ENCODE assay signal across 20 cellular contexts in the genomic region with DNA sequence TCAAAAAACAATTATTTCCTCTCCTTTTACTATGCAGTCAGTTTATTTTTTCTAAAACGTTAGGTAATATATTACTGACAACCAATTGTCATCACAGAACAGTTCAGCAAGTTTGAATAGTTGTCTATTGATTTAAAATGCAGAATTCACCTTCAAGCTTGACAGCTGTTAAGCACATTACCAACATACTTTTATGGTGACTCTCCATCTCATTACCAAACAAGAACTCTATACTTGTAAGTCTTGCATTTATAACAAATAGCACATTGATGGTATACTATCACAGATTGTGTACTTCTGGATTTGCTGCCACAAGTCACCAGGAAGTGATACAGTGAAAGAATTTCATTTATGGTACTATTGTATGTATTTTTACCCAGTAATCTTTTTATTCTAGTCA.
DNase-seq lines count a peak whose midpoint lies in the region; ATAC-seq and TF ChIP-seq lines count a peak whose summit lies in the region.
"Had no signal": no experiment of that assay in that cellular context is flagged by ENCODE, and none has a peak within 500 bp of the region (broad histone marks: within the 10 kb centered on the region; RNA-seq: fewer than 3 reads in every experiment).

No MANE protein-coding gene starts in this region.

- H3K36me3 ChIP-seq in mammary epithelial cell (ENCODE audit: insufficient read depth, low read length): no peaks in the 10 kb centered on the region
- no peaks in the 10 kb centered on the region for H3K36me3 ChIP-seq in breast epithelium
- no peaks in the 10 kb centered on the region for H3K36me3 ChIP-seq in smooth muscle cell (ENCODE audit: low read depth)
- H3K36me3 ChIP-seq in SJCRH30: no peaks in the 10 kb centered on the region
- no peaks in the 10 kb centered on the region for H3K36me3 ChIP-seq in lower lobe of right lung
- H3K36me3 ChIP-seq: upper lobe of right lung had no signal

- no peak overlapping the region for H2AFZ ChIP-seq in mammary epithelial cell (ENCODE audit: low read depth, low read length)
- H2AFZ ChIP-seq in smooth muscle cell (ENCODE audit: low read depth): no peak overlapping the region
- H2AFZ ChIP-seq: GM23338 had no signal

- in situ Hi-C loops in mammary epithelial cell (cut with MboI; ENCODE audit: low sequenced_read_pairs in 2 of 2): no loop called here

- H4K20me1 ChIP-seq in mammary epithelial cell (ENCODE audit: insufficient read depth, low read length) (no peaks in the 10 kb centered on the region), smooth muscle cell (ENCODE audit: low read depth) (no peaks in the 10 kb centered on the region)

- no TSS peak for BruUV-seq in mammary epithelial cell (replicated peaks; lab: Mats Ljungman, UMichigan)

- 29% methylated on average over 1 of the region's 1 CpG for WGBS in mammary epithelial cell (ENCODE audit: low coverage, missing lambda C conversion rate)
- 42% methylated on average over 1 of the region's 1 CpG for WGBS in smooth muscle cell (ENCODE audit: low lambda C conversion rate)

- DNase-seq in mammary epithelial cell: peak; percentile 41
- DNase-seq in breast epithelium (ENCODE audit: low spot score in 2 of 2): no peak
- peak; percentile 49 for DNase-seq in fibroblast of mammary gland (ENCODE audit: low read depth)
- DNase-seq in smooth muscle cell (lab: John Stamatoyannopoulos, UW; ENCODE audit: unreplicated experiment): no peak
- no peak for DNase-seq in stimulated activated effector memory CD8-positive, alpha-beta T cell treated with anti-CD3 and anti-CD28 coated beads, Interleukin-12 subunit alpha, Interleukin-12 subunit beta, amount 100 ng/mL, for 72 hours (ENCODE audit: low spot score in 2 of 2)
- no peak for DNase-seq in SJCRH30
- no peak for DNase-seq in lower lobe of right lung
- DNase-seq: activated CD4-positive, alpha-beta T cell treated with anti-CD3 and anti-CD28 coated beads for 1 hour; activated naive CD4-positive, alpha-beta T cell treated with anti-CD3 and anti-CD28 coated beads, Interleukin-2, amount 10 ng/mL, durations not matched to agents 7 days and 5 days; anterior cingulate cortex; DMS79 treated with DMSO at 0.1 percent for 48 hours; erythroblast; mesendoderm; NCI-H1105; NCI-H2081 treated with DMSO at 0.1 percent for 48 hours; NCI-H510A treated with DMSO at 0.1 percent for 48 hours; RPMI8226; upper lobe of right lung had no signal

- H3K27me3 ChIP-seq in mammary epithelial cell (ENCODE audit: insufficient read depth, low read length): no peaks in the 10 kb centered on the region
- no peaks in the 10 kb centered on the region for H3K27me3 ChIP-seq in breast epithelium
- H3K27me3 ChIP-seq in smooth muscle cell (ENCODE audit: low read depth): no peaks in the 10 kb centered on the region
- H3K27me3 ChIP-seq in SJCRH30: no peaks in the 10 kb centered on the region
- H3K27me3 ChIP-seq in lower lobe of right lung (ENCODE audit: low read depth): no peaks in the 10 kb centered on the region
- H3K27me3 ChIP-seq: upper lobe of right lung had no signal

- no peak overlapping the region for H3K27ac Mint-ChIP-seq in stimulated activated effector memory CD8-positive, alpha-beta T cell treated with anti-CD3 and anti-CD28 coated beads, Interleukin-12 subunit alpha, Interleukin-12 subunit beta, amount 100 ng/mL, for 72 hours
- H3K27ac Mint-ChIP-seq: activated naive CD4-positive, alpha-beta T cell treated with anti-CD3 and anti-CD28 coated beads, Interleukin-2, amount 10 ng/mL, durations not matched to agents 7 days and 5 days; GM23338 had no signal

- H3K4me1 ChIP-seq in mammary epithelial cell (ENCODE audit: insufficient read depth, low read length): peaks cover 49% of the 10 kb centered on the region
- no peaks in the 10 kb centered on the region for H3K4me1 ChIP-seq in breast epithelium
- peaks cover 6% of the 10 kb centered on the region for H3K4me1 ChIP-seq in smooth muscle cell (ENCODE audit: low read depth)
- H3K4me1 ChIP-seq in SJCRH30: peaks cover 45% of the 10 kb centered on the region
- peaks cover 13% of the 10 kb centered on the region for H3K4me1 ChIP-seq in lower lobe of right lung

- ATAC-seq in SK-N-SH treated with all-trans-retinoic acid at 6 μM for 48 hours (peak; percentile 10; the same call in 1 of the 3 replicates), lower lobe of right lung (no peak)
- no peak for ATAC-seq in stimulated activated effector memory CD8-positive, alpha-beta T cell treated with anti-CD3 and anti-CD28 coated beads, Interleukin-12 subunit alpha, Interleukin-12 subunit beta, amount 100 ng/mL, for 72 hours
- ATAC-seq: GM23338, upper lobe of right lung had no signal

- H3K79me2 ChIP-seq in mammary epithelial cell (ENCODE audit: insufficient read depth, low read length): no peaks in the 10 kb centered on the region
- no peaks in the 10 kb centered on the region for H3K79me2 ChIP-seq in smooth muscle cell (ENCODE audit: low read depth)

- no peak overlapping the region for H3K27ac ChIP-seq in mammary epithelial cell (ENCODE audit: insufficient read depth, low read depth, low read length)
- H3K27ac ChIP-seq in breast epithelium: no peak overlapping the region
- peak overlapping the region; percentile 0 for H3K27ac ChIP-seq in smooth muscle cell (ENCODE audit: low read depth)
- H3K27ac ChIP-seq in SJCRH30: no peak overlapping the region
- H3K27ac ChIP-seq in lower lobe of right lung: no peak overlapping the region
- H3K27ac ChIP-seq: upper lobe of right lung had no signal

- no peaks in the 10 kb centered on the region for H3K9me3 ChIP-seq in mammary epithelial cell (replicated peaks; ENCODE audit: insufficient read depth, low read length)
- H3K9me3 ChIP-seq in breast epithelium: no peaks in the 10 kb centered on the region
- no peaks in the 10 kb centered on the region for H3K9me3 ChIP-seq in smooth muscle cell (replicated peaks; ENCODE audit: low read depth)
- no peaks in the 10 kb centered on the region for H3K9me3 ChIP-seq in SJCRH30 (replicated peaks)
- H3K9me3 ChIP-seq in lower lobe of right lung: no peaks in the 10 kb centered on the region
- H3K9me3 ChIP-seq: upper lobe of right lung had no signal

- dilution Hi-C loops in mammary epithelial cell (cut with HindIII; ENCODE audit: low sequenced_read_pairs): no loop called here

- H3K4me2 ChIP-seq in mammary epithelial cell (ENCODE audit: insufficient read depth, low read depth, low read length) (peak overlapping the region; percentile 7), smooth muscle cell (no peak overlapping the region)
- H3K4me2 ChIP-seq: GM23338 had no signal

- H3K4me3 ChIP-seq in mammary epithelial cell (replicated peaks in 1 of 3; ENCODE audit: insufficient read depth in 1 of 3, low read depth in 2 of 3, low read length in 3 of 3): no peak overlapping the region
- H3K4me3 ChIP-seq in breast epithelium: no peak overlapping the region
- no peak overlapping the region for H3K4me3 ChIP-seq in fibroblast of mammary gland (ENCODE audit: control insufficient read depth, low read depth, low read length)
- H3K4me3 ChIP-seq in smooth muscle cell: no peak overlapping the region
- no peak overlapping the region for H3K4me3 ChIP-seq in SJCRH30
- no peak overlapping the region for H3K4me3 ChIP-seq in lower lobe of right lung
- H3K4me3 ChIP-seq: GM23338, upper lobe of right lung had no signal

- TF ChIP-seq POLR2A in breast epithelium (IDR thresholded peaks at IDR 0.05): no peak

- CTCF ChIA-PET in mammary epithelial cell (lab: Charles Lee; ENCODE audit: low non-redundant PET): no interaction called here

- H3K9ac ChIP-seq in mammary epithelial cell (ENCODE audit: insufficient read depth, low read length) (no peak overlapping the region), smooth muscle cell (ENCODE audit: low read depth) (no peak overlapping the region)

- peaks cover 43% of the 10 kb centered on the region for H3K4me1 Mint-ChIP-seq in stimulated activated effector memory CD8-positive, alpha-beta T cell treated with anti-CD3 and anti-CD28 coated beads, Interleukin-12 subunit alpha, Interleukin-12 subunit beta, amount 100 ng/mL, for 72 hours

- no peaks in the 10 kb centered on the region for H3F3A ChIP-seq in smooth muscle cell (ENCODE audit: low read depth)

- intact Hi-C loops in mammary epithelial cell (cut with micrococcal nuclease) (no loop called here), breast epithelium (cut with DNase I; ENCODE audit: low total_unique reads) (no loop called here), lower lobe of right lung (cut with DNase I) (no loop called here)

- no peaks in the 10 kb centered on the region for H3K9me3 Mint-ChIP-seq in stimulated activated effector memory CD8-positive, alpha-beta T cell treated with anti-CD3 and anti-CD28 coated beads, Interleukin-12 subunit alpha, Interleukin-12 subunit beta, amount 100 ng/mL, for 72 hours
- H3K9me3 Mint-ChIP-seq: activated naive CD4-positive, alpha-beta T cell treated with anti-CD3 and anti-CD28 coated beads, Interleukin-2, amount 10 ng/mL, durations not matched to agents 7 days and 5 days; GM23338 had no signal

- H3K4me3 Mint-ChIP-seq in stimulated activated effector memory CD8-positive, alpha-beta T cell treated with anti-CD3 and anti-CD28 coated beads, Interleukin-12 subunit alpha, Interleukin-12 subunit beta, amount 100 ng/mL, for 72 hours: no peak overlapping the region
- H3K4me3 Mint-ChIP-seq: activated naive CD4-positive, alpha-beta T cell treated with anti-CD3 and anti-CD28 coated beads, Interleukin-2, amount 10 ng/mL, durations not matched to agents 7 days and 5 days; GM23338 had no signal

- H3K36me3 Mint-ChIP-seq in stimulated activated effector memory CD8-positive, alpha-beta T cell treated with anti-CD3 and anti-CD28 coated beads, Interleukin-12 subunit alpha, Interleukin-12 subunit beta, amount 100 ng/mL, for 72 hours: no peaks in the 10 kb centered on the region
- H3K36me3 Mint-ChIP-seq: activated naive CD4-positive, alpha-beta T cell treated with anti-CD3 and anti-CD28 coated beads, Interleukin-2, amount 10 ng/mL, durations not matched to agents 7 days and 5 days had no signal

- TF ChIP-seq CTCF in mammary epithelial cell (conservative IDR thresholded peaks at IDR 0.05 in 1 of 2, IDR thresholded peaks at IDR 0.05 in 1 of 2; ENCODE audit: extremely low read depth in 1 of 2, insufficient read depth in 1 of 2, low read depth in 1 of 2, low read length in 2 of 2) (no peak), breast epithelium (IDR thresholded peaks at IDR 0.05) (no peak), fibroblast of mammary gland (conservative IDR thresholded peaks at IDR 0.05; ENCODE audit: control insufficient read depth, insufficient read depth, low read depth, low read length) (no peak), smooth muscle cell (IDR thresholded peaks at IDR 0.05; ENCODE audit: borderline replicate concordance, insufficient read depth, poor library complexity, severe bottlenecking) (no peak), lower lobe of right lung (IDR thresholded peaks at IDR 0.05) (no peak)

TF ChIP-seq in SK-N-SH treated with all-trans-retinoic acid at 6 μM for 48 hours, 23 proteins besides CTCF, POLR2A, EP300 and RAD21 (continues in another document):
- TF ChIP-seq PPARA (CRISPR knock-in tag; IDR thresholded peaks at IDR 0.05; ENCODE audit: borderline replicate concordance) (no peak), ESRRG (CRISPR knock-in tag; IDR thresholded peaks at IDR 0.05) (no peak), ISL1 (CRISPR knock-in tag; IDR thresholded peaks at IDR 0.05) (no peak), ZFP3 (CRISPR knock-in tag; IDR thresholded peaks at IDR 0.05) (no peak), SNAI2 (CRISPR knock-in tag; IDR thresholded peaks at IDR 0.05) (no peak), ZNF70 (CRISPR knock-in tag; IDR thresholded peaks at IDR 0.05) (no peak), ZNF8 (CRISPR knock-in tag; IDR thresholded peaks at IDR 0.05) (no peak)

Comparison
In these comparisons a context has a peak if more than half of its experiments do, and no peak if none do; other contexts are left out.
1. DNase-seq: peak in mammary epithelial cell (single experiment) and fibroblast of mammary gland (single experiment); none in breast epithelium (0 of 2), smooth muscle cell (single experiment), stimulated activated effector memory CD8-positive, alpha-beta T cell treated with anti-CD3 and anti-CD28 coated beads, Interleukin-12 subunit alpha, Interleukin-12 subunit beta, amount 100 ng/mL, for 72 hours (0 of 2), SJCRH30 (0 of 2) and lower lobe of right lung (single experiment).